14 cellular contexts compared by ENCODE assay signal in the genomic region with DNA sequence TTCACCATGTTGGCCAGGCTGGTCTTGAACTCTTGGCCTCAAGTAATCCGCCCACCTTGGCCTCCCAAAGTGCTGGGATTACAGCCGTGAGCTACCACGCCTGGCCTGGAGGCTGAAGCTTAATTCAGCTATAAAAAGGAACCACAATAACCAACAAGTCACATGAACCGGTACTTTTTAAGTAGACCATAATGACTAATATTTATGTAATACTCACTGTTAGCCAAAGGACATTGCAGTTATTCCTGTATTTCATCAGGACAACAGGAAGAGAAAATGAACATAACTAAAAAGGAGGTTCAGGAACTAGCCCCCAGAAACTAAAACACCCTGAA. TPM values are rescaled to one million over a fixed set of nuclear protein-coding genes. Genes with fewer than 3 reads are reported as not detected.
DNase-seq lines count a peak whose midpoint lies in the region; ATAC-seq and TF ChIP-seq lines count a peak whose summit lies in the region.
"Had no signal": no experiment of that assay in that cellular context is flagged by ENCODE, and none has a peak within 500 bp of the region (broad histone marks: within the 10 kb centered on the region; RNA-seq: fewer than 3 reads in every experiment).

No MANE protein-coding gene starts in this region.

- no peaks in the 10 kb centered on the region for H3F3A ChIP-seq in PC-3 (ENCODE audit: low read length, unreplicated experiment)

- peak overlapping the region; percentile 38; the same call in 1 of the 2 replicates for H3K27ac ChIP-seq in PC-3 (ENCODE audit: low read length)
- peak overlapping the region; percentile 22 to 58 for H3K27ac ChIP-seq in esophagus (ENCODE audit: low read depth in 2 of 2, low read length in 1 of 2)

- intact Hi-C loops in PC-3 (cut with micrococcal nuclease), result no loop called here

- peaks cover 31% of the 10 kb centered on the region for H3K4me1 ChIP-seq in PC-3 (ENCODE audit: insufficient read depth, low read length)
- H3K4me1 ChIP-seq in esophagus (ENCODE audit: control insufficient read depth in 2 of 2, insufficient read depth in 2 of 2, low read length in 1 of 2), result peaks cover 0 to 2% of the 10 kb centered on the region in 2 donors

- BruUV-seq in PC-3 (replicated peaks; lab: Mats Ljungman, UMichigan), result no TSS peak

- H3K4me2 ChIP-seq in PC-3 (ENCODE audit: low read length), result peak overlapping the region; percentile 63

- WGBS in esophagus, 2 donors, result 36 to 61% methylated on average over 4 of the region's 4 CpGs

- H3K9me2 ChIP-seq in PC-3 (replicated peaks; ENCODE audit: low read length), result no peaks in the 10 kb centered on the region

- ATAC-seq in PC-3, result peak; percentile 91
- no peak for ATAC-seq in HG03108 (IDR thresholded peaks at IDR 0.05; ENCODE audit: unreplicated experiment)
- ATAC-seq: stimulated activated memory B cell treated with anti-CD40 and anti-IgM and Interleukin-4, amounts not matched to agents 10 μg/mL and 1 μg/mL and 100 μg/mL, for 72 hours had no signal

- H3K27me3 ChIP-seq in PC-3 (ENCODE audit: low read length) (no peaks in the 10 kb centered on the region), esophagus (ENCODE audit: control insufficient read depth in 1 of 2, insufficient read depth in 2 of 2, low read length in 2 of 2) (no peaks in the 10 kb centered on the region), H7 (ENCODE audit: control insufficient read depth, insufficient read depth, low read length) (no peaks in the 10 kb centered on the region)

- DNase-seq in GM03348 (ENCODE audit: low spot score) (peak; percentile 35), PC-3 (peak; percentile 82), non-pigmented ciliary epithelial cell (ENCODE audit: low read depth) (peak; percentile 34), GM19238 (ENCODE audit: insufficient read length, low spot score) (no peak), iPS-NIHi7 (ENCODE audit: extremely low spot score) (no peak), H7 (no peak)
- DNase-seq: amniotic stem cell; Calu3; kidney; NCI-H1436; NK-92 treated with Interleukin-12 subunit alpha and Interleukin-12 subunit beta, amount 100 ng/mL, for 24 hours had no signal

- POLR2A ChIA-PET in PC-3 (lab: Charles Lee; ENCODE audit: unreplicated experiment), result no interaction called here

- no peak overlapping the region for H3K9ac ChIP-seq in PC-3 (ENCODE audit: low read length)

- H2AFZ ChIP-seq in PC-3 (ENCODE audit: low read length), result no peak overlapping the region

- H4K20me1 ChIP-seq in PC-3 (ENCODE audit: low read length), result no peaks in the 10 kb centered on the region

- no peaks in the 10 kb centered on the region for H3K79me2 ChIP-seq in PC-3 (ENCODE audit: low read length)

- CTCF ChIA-PET in PC-3 (lab: Charles Lee), result no interaction called here

- H3K9me3 ChIP-seq in PC-3 (ENCODE audit: low read length), result no peaks in the 10 kb centered on the region
- no peaks in the 10 kb centered on the region for H3K9me3 ChIP-seq in esophagus (ENCODE audit: control insufficient read depth in 2 of 2, insufficient read depth in 1 of 2, low read depth in 1 of 2, low read length in 1 of 2)

- H3K36me3 ChIP-seq in PC-3 (ENCODE audit: low read depth, low read length) (no peaks in the 10 kb centered on the region), esophagus (ENCODE audit: control insufficient read depth in 2 of 2, insufficient read depth in 2 of 2, low read length in 1 of 2) (no peaks in the 10 kb centered on the region), H7 (replicated peaks; ENCODE audit: control insufficient read depth, insufficient read depth, low read length) (no peaks in the 10 kb centered on the region; the same call in 1 of the 2 replicates)

- H3K4me3 ChIP-seq in PC-3 (ENCODE audit: low read length), result no peak overlapping the region
- H3K4me3 ChIP-seq in esophagus (ENCODE audit: low read depth in 1 of 2, low read length in 2 of 2), result no peak overlapping the region
- H3K4me3 ChIP-seq in H7 (ENCODE audit: insufficient read depth, low read depth, low read length), result no peak overlapping the region

- no peak for TF ChIP-seq CTCF in PC-3 (conservative IDR thresholded peaks at IDR 0.05; ENCODE audit: low read depth, low read length)

RNA-seq across cellular contexts. Expression of a gene that starts 49.0 kb away (rescaled TPM):
- 11.2 and 17.3 TPM in 2 replicates for total RNA-seq in PC-3 (2014; rRNA removed)
- 10 to 100 TPM in 1 of 2 donors, 1 to 10 TPM in 1; 9.1 to 10.1 TPM for polyA plus RNA-seq in esophagus
- total RNA-seq in H7 (2014; rRNA removed; shearing (Covaris generic)), result 7.1 and 11.0 TPM in 2 replicates

Comparison
In these comparisons a context has a peak if more than half of its experiments do, and no peak if none do; other contexts are left out.
1. DNase-seq: peak in GM03348 (single experiment), PC-3 (single experiment) and non-pigmented ciliary epithelial cell (single experiment); none in GM19238 (single experiment), iPS-NIHi7 (single experiment) and H7 (single experiment).